In genomic region chr15:63107895-63108546, GRCh38 we compare ENCODE assay signal across 1 cellular context.
A peak's percentile ranks its signal among the peaks of the same experiment; 100 is the strongest.
TF ChIP-seq lines count a peak whose summit lies in the region.

No MANE protein-coding gene starts in this region.

TF ChIP-seq in HepG2, 621 proteins besides CTCF, POLR2A, EP300 and RAD21 (continued from another document and continues in another):
- TF ChIP-seq ZNF609 (CRISPR knock-in tag; IDR thresholded peaks at IDR 0.05; ENCODE audit: borderline replicate concordance) (peak; percentile 49), ZNF564 (CRISPR knock-in tag; IDR thresholded peaks at IDR 0.05) (no peak), PREB (CRISPR knock-in tag; IDR thresholded peaks at IDR 0.05) (no peak), GATA4 (IDR thresholded peaks at IDR 0.05; ENCODE audit: borderline replicate concordance, low read depth) (peak; percentile 43; the same call in 1 of the 2 replicates), NFYB (CRISPR knock-in tag; IDR thresholded peaks at IDR 0.05) (no peak), SKI (IDR thresholded peaks at IDR 0.05; ENCODE audit: partially characterized antibody) (peak; percentile 98), MEF2D (CRISPR knock-in tag; IDR thresholded peaks at IDR 0.05) (no peak), SALL1 (CRISPR knock-in tag; IDR thresholded peaks at IDR 0.05) (peak; percentile 91), IRF9 (CRISPR knock-in tag; IDR thresholded peaks at IDR 0.05; ENCODE audit: borderline replicate concordance) (no peak), ZNF33B (CRISPR knock-in tag; IDR thresholded peaks at IDR 0.05) (peak; percentile 17; the same call in 1 of the 2 replicates), GATAD2A (CRISPR knock-in tag; IDR thresholded peaks at IDR 0.05) (peak; percentile 88), MATR3 (CRISPR knock-in tag; IDR thresholded peaks at IDR 0.05) (no peak), MAX (IDR thresholded peaks at IDR 0.05) (0 out of 2 replicates have a peak, but pooled peaks have one; percentile 25), MYPOP (CRISPR knock-in tag; IDR thresholded peaks at IDR 0.05) (no peak), SP140L (CRISPR knock-in tag; IDR thresholded peaks at IDR 0.05; ENCODE audit: borderline replicate concordance) (no peak), SRF (IDR thresholded peaks at IDR 0.05; ENCODE audit: low read depth, low read length) (no peak; the same call in 1 of the 2 replicates), POLR2AphosphoS5 (IDR thresholded peaks at IDR 0.05; ENCODE audit: low read depth, low read length) (no peak), SMC3 (IDR thresholded peaks at IDR 0.05; ENCODE audit: low read length) (peak; percentile 7; the same call in 1 of the 2 replicates), SMYD3 (CRISPR knock-in tag; IDR thresholded peaks at IDR 0.05) (peak; percentile 55; the same call in 1 of the 2 replicates), TARDBP (CRISPR knock-in tag; IDR thresholded peaks at IDR 0.05) (0 out of 2 replicates have a peak, but pooled peaks have one; percentile 61), ZNF615 (CRISPR knock-in tag; IDR thresholded peaks at IDR 0.05; ENCODE audit: borderline replicate concordance) (no peak), IRX3 (CRISPR knock-in tag; IDR thresholded peaks at IDR 0.05; ENCODE audit: borderline replicate concordance, low read depth) (no peak), MXD1 (CRISPR knock-in tag; IDR thresholded peaks at IDR 0.05) (no peak), AHDC1 (CRISPR knock-in tag; IDR thresholded peaks at IDR 0.05; ENCODE audit: borderline replicate concordance) (peak; percentile 86; the same call in 1 of the 2 replicates), ZNF691 (CRISPR knock-in tag; IDR thresholded peaks at IDR 0.05; ENCODE audit: borderline replicate concordance, low read depth) (peak; percentile 30; the same call in 1 of the 2 replicates), SAFB2 (CRISPR knock-in tag; IDR thresholded peaks at IDR 0.05; ENCODE audit: borderline replicate concordance, low read depth) (no peak), PPARG (CRISPR knock-in tag; conservative IDR thresholded peaks at IDR 0.05) (peak; percentile 63; the same call in 1 of the 2 replicates), MTF1 (CRISPR knock-in tag; IDR thresholded peaks at IDR 0.05) (no peak), JUN (CRISPR knock-in tag; IDR thresholded peaks at IDR 0.05) (peak; percentile 66; the same call in 1 of the 2 replicates), HMG20A (CRISPR knock-in tag; IDR thresholded peaks at IDR 0.05; ENCODE audit: borderline replicate concordance) (peak; percentile 88), IRF1 (CRISPR knock-in tag; IDR thresholded peaks at IDR 0.05; ENCODE audit: low read depth) (no peak), RFX1 (IDR thresholded peaks at IDR 0.05) (no peak), KLF16 (CRISPR knock-in tag; IDR thresholded peaks at IDR 0.05) (peak in 1 of 2 experiments; percentile 40; a peak in 1 of 4 replicates), NKX3-1 (CRISPR knock-in tag; IDR thresholded peaks at IDR 0.05) (no peak), ZNF792 (CRISPR knock-in tag; IDR thresholded peaks at IDR 0.05) (peak; percentile 84), MBD4 (IDR thresholded peaks at IDR 0.05; ENCODE audit: borderline replicate concordance, low read length) (peak; percentile 64; the same call in 1 of the 2 replicates), ZNF780A (CRISPR knock-in tag; IDR thresholded peaks at IDR 0.05) (no peak), ZNF800 (CRISPR knock-in tag; IDR thresholded peaks at IDR 0.05) (peak; percentile 60; the same call in 1 of the 2 replicates), GLMP (CRISPR knock-in tag; IDR thresholded peaks at IDR 0.05; ENCODE audit: borderline replicate concordance) (no peak), ZNF224 (CRISPR knock-in tag; IDR thresholded peaks at IDR 0.05) (no peak)
